Comparison of ENCODE assay signal across 10 cellular contexts in the genomic region with DNA sequence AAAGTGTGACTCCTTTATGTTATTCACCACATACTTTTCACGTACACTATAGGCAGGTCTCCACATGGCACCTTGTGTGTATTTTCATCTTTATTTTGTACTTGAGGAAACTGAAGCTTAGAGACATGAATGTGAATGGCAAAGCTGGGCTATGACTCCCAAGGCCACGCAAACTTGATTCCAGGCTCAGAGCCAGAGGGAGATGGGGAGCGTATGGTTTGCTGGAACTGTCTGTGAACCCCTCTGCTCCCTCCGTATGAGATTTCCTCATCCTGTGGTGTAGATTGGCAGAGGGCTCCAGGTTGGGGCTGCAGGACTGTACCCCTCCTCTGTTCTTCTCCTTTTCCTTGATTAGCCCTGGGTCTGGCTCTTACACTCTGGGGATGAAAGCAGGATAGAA.
"Had no signal": no experiment of that assay in that cellular context is flagged by ENCODE, and none has a peak within 500 bp of the region (broad histone marks: within the 10 kb centered on the region; RNA-seq: fewer than 3 reads in every experiment).

No MANE protein-coding gene starts in this region.

- H3K36me3 ChIP-seq: HAP-1 had no signal

- H3K9me3 ChIP-seq: HAP-1 had no signal

- H3K36me3 Mint-ChIP-seq: IgD-negative memory B cell had no signal

- H3K4me1 Mint-ChIP-seq: IgD-negative memory B cell had no signal

- H3K4me1 ChIP-seq: HAP-1 had no signal

- H3K27ac ChIP-seq: GM23248, KMS-11 had no signal

- ATAC-seq: HCT116 had no signal

- FAIRE-seq: HepG2 had no signal

- H3K27ac Mint-ChIP-seq: HFFc6, IgD-negative memory B cell had no signal

- H3K4me3 ChIP-seq: GM23248, HAP-1 had no signal

- H3K9me3 Mint-ChIP-seq: HFFc6 had no signal

- DNase-seq: GM23248, GOT3, H7, HFFc6, KBM-7 had no signal

- H2AFZ ChIP-seq: GM23248 had no signal

- H3K4me2 ChIP-seq: KMS-11 had no signal

- H3K4me3 Mint-ChIP-seq: HFFc6, IgD-negative memory B cell had no signal

- H3K9ac ChIP-seq: GM23248, KMS-11 had no signal
